Comparison of ENCODE assay signal across 8 cellular contexts in genomic region chr1:59150537-59151386, GRCh38.
DNase-seq lines count a peak whose midpoint lies in the region; ATAC-seq, FAIRE-seq and TF ChIP-seq lines count a peak whose summit lies in the region.

No MANE protein-coding gene starts in this region.

- CTCF ChIA-PET in HepG2 (lab: Yijun Ruan, JAX; ENCODE audit: low intra/inter-chr PET ratio, low total read pairs): no interaction called here

- H3K4me1 ChIP-seq in breast epithelium (peaks cover 0 to 9% of the 10 kb centered on the region in 2 donors), HepG2 (ENCODE audit: insufficient read depth, low read length) (peaks cover 22% of the 10 kb centered on the region), suprapubic skin (peaks cover 22% of the 10 kb centered on the region)

- no peaks in the 10 kb centered on the region for H3K9me3 Mint-ChIP-seq in activated T-cell treated with anti-CD3 and anti-CD28 coated beads, Interleukin-2, amount 50 U/mL, for 4 hours

- no peak for TF ChIP-seq CTCF in breast epithelium (IDR thresholded peaks at IDR 0.05)
- TF ChIP-seq CTCF in HepG2 (CRISPR knock-in tag; IDR thresholded peaks at IDR 0.05): no peak
- no peak for TF ChIP-seq CTCF in suprapubic skin (IDR thresholded peaks at IDR 0.05)
- no peak for TF ChIP-seq CTCF in D721Med (IDR thresholded peaks at IDR 0.05; ENCODE audit: insufficient read depth, missing control alignments)

- TF ChIP-seq EP300 in HepG2 (IDR thresholded peaks at IDR 0.05; ENCODE audit: low read depth in 2 of 2, low read length in 2 of 2) (no peak), HepG2 (CRISPR knock-in tag; IDR thresholded peaks at IDR 0.05; ENCODE audit: borderline replicate concordance) (no peak), suprapubic skin (IDR thresholded peaks at IDR 0.05) (no peak)

- no peaks in the 10 kb centered on the region for H3K36me3 Mint-ChIP-seq in activated T-cell treated with anti-CD3 and anti-CD28 coated beads, Interleukin-2, amount 50 U/mL, for 4 hours (ENCODE audit: insufficient read depth)

- TF ChIP-seq POLR2A in breast epithelium (IDR thresholded peaks at IDR 0.05) (no peak), HepG2 (IDR thresholded peaks at IDR 0.05; ENCODE audit: insufficient read depth in 1 of 2, low read depth in 2 of 2, low read length in 2 of 2) (no peak), suprapubic skin (IDR thresholded peaks at IDR 0.05) (no peak)

- H3K4me1 Mint-ChIP-seq in activated T-cell treated with anti-CD3 and anti-CD28 coated beads, Interleukin-2, amount 50 U/mL, for 4 hours (ENCODE audit: low read depth): peaks cover 13% of the 10 kb centered on the region

- FAIRE-seq in HepG2 (lab: Jason Lieb, UNC) (no peak), D721Med (lab: Jason Lieb, UNC) (no peak)

- H3K27me3 ChIP-seq in breast epithelium (no peaks in the 10 kb centered on the region), HepG2 (ENCODE audit: control insufficient read depth in 1 of 2, insufficient read depth in 2 of 2, low read length in 2 of 2) (peaks cover 1 to 26% of the 10 kb centered on the region in 2 experiments; a peak in 3 of 5 replicates), suprapubic skin (no peaks in the 10 kb centered on the region)

- peak overlapping the region; percentile 52 for H3K4me2 ChIP-seq in HepG2 (ENCODE audit: low read depth, low read length)

- no TSS peak for BruUV-seq in HepG2 (replicated peaks; lab: Mats Ljungman, UMichigan)

- H3K27ac ChIP-seq in breast epithelium (peak overlapping the region; percentile 64 to 89), HepG2 (ENCODE audit: extremely low read length, insufficient read depth, low read length) (no peak overlapping the region), suprapubic skin (peak overlapping the region; percentile 62)

- DNase-seq in activated T-cell treated with anti-CD3 and anti-CD28 coated beads, Interleukin-2, amount 50 U/mL, for 4 hours: no peak
- DNase-seq in activated T-cell treated with anti-CD3 and anti-CD28 coated beads for 4 hours: no peak
- peak; percentile 100 for DNase-seq in NCI-H226
- DNase-seq in breast epithelium (ENCODE audit: low spot score in 2 of 2): peak; percentile 47 to 53
- peak; percentile 44 for DNase-seq in HepG2 (ENCODE audit: low spot score)
- peak; percentile 85 to 87 for DNase-seq in suprapubic skin (ENCODE audit: low spot score in 2 of 2)
- DNase-seq in D721Med (ENCODE audit: insufficient read length, low spot score): no peak

- no peak overlapping the region for H3K9ac ChIP-seq in HepG2 (ENCODE audit: insufficient read depth, low read depth, low read length)

- no peaks in the 10 kb centered on the region for H3K79me2 ChIP-seq in HepG2 (ENCODE audit: insufficient read depth, low read length)

- WGBS in HepG2 (ENCODE audit: low lambda C conversion rate): 3% methylated on average over 3 of the region's 4 CpGs
- WGBS in suprapubic skin: 41% methylated on average over 4 of the region's 4 CpGs

- peak overlapping the region in 2 of 3 donors; percentile 28 to 44 for H3K4me3 ChIP-seq in breast epithelium
- H3K4me3 ChIP-seq in HepG2 (replicated peaks in 1 of 3; ENCODE audit: insufficient read depth in 1 of 3, low read depth in 2 of 3, low read length in 3 of 3): no peak overlapping the region; a peak in 1 of 6 replicates
- H3K4me3 ChIP-seq in suprapubic skin: peak overlapping the region; percentile 13

- H3K27me3 Mint-ChIP-seq in activated T-cell treated with anti-CD3 and anti-CD28 coated beads, Interleukin-2, amount 50 U/mL, for 4 hours (ENCODE audit: low read depth): peaks cover 2% of the 10 kb centered on the region

- no peak overlapping the region for H3K4me3 Mint-ChIP-seq in activated T-cell treated with anti-CD3 and anti-CD28 coated beads, Interleukin-2, amount 50 U/mL, for 4 hours

- H2AFZ ChIP-seq in HepG2 (ENCODE audit: low read length): no peak overlapping the region

- in situ Hi-C loops in HepG2 (cut with HindIII; ENCODE audit: extremely low pct_ligation_motif_present, low pct_unique_long_range_greater_than_20kb): no loop called here

- POLR2A ChIA-PET in HepG2 (lab: Yijun Ruan, JAX): no interaction called here

- no peak for TF ChIP-seq RAD21 in HepG2 (CRISPR knock-in tag; IDR thresholded peaks at IDR 0.05)

- H3K36me3 ChIP-seq in breast epithelium (no peaks in the 10 kb centered on the region), HepG2 (replicated peaks in 1 of 2; ENCODE audit: control insufficient read depth in 1 of 2, insufficient read depth in 2 of 2, low read length in 2 of 2) (no peaks in the 10 kb centered on the region), suprapubic skin (no peaks in the 10 kb centered on the region)

- H4K20me1 ChIP-seq in HepG2 (ENCODE audit: insufficient read depth, low read length): no peaks in the 10 kb centered on the region

- peak; percentile 39 to 66 for ATAC-seq in activated T-cell treated with anti-CD3 and anti-CD28 coated beads, Interleukin-2, amount 50 U/mL, for 4 hours
- ATAC-seq in HG02610 (IDR thresholded peaks at IDR 0.05; ENCODE audit: unreplicated experiment) (peak; percentile 77), HepG2 (peak; percentile 52; the same call in 2 of the 3 replicates)

- intact Hi-C loops in breast epithelium (cut with DNase I; ENCODE audit: low total_unique reads) (no loop called here), HepG2 (cut with micrococcal nuclease; ENCODE audit: unreplicated experiment) (no loop called here)

- H3K9me3 ChIP-seq in breast epithelium: no peaks in the 10 kb centered on the region
- H3K9me3 ChIP-seq in HepG2 (ENCODE audit: low read length): no peaks in the 10 kb centered on the region
- no peaks in the 10 kb centered on the region for H3K9me3 ChIP-seq in suprapubic skin

TF ChIP-seq in HepG2, 621 proteins besides CTCF, POLR2A, EP300 and RAD21:
- TF ChIP-seq POGZ (CRISPR knock-in tag; IDR thresholded peaks at IDR 0.05): no peak
- no peak for TF ChIP-seq MEF2D (CRISPR knock-in tag; IDR thresholded peaks at IDR 0.05)
- 0 out of 2 replicates have a peak, but pooled peaks have one; percentile 22 for TF ChIP-seq ARID5B (CRISPR knock-in tag; IDR thresholded peaks at IDR 0.05)
- no peak for TF ChIP-seq FOXA1 (IDR thresholded peaks at IDR 0.05)
- 0 out of 2 replicates have a peak, but pooled peaks have one; percentile 17 for TF ChIP-seq FOXA1 (CRISPR knock-in tag; IDR thresholded peaks at IDR 0.05)
- no peak for TF ChIP-seq ZNF382 (CRISPR knock-in tag; IDR thresholded peaks at IDR 0.05; ENCODE audit: borderline replicate concordance)
- peak; percentile 84 for TF ChIP-seq FOSL2 (CRISPR knock-in tag; IDR thresholded peaks at IDR 0.05)
- TF ChIP-seq MAFF (IDR thresholded peaks at IDR 0.05; ENCODE audit: low read depth, low read length): peak; percentile 72
- TF ChIP-seq MAFK (conservative IDR thresholded peaks at IDR 0.05 in 1 of 2, IDR thresholded peaks at IDR 0.05 in 1 of 2; ENCODE audit: low read length in 2 of 2): peak; percentile 65 to 71
- TF ChIP-seq ZNF263 (CRISPR knock-in tag; IDR thresholded peaks at IDR 0.05): peak; percentile 82
- peak; percentile 41; the same call in 1 of the 2 replicates for TF ChIP-seq SAP130 (CRISPR knock-in tag; IDR thresholded peaks at IDR 0.05; ENCODE audit: low read depth)
- no peak for TF ChIP-seq PRDM4 (CRISPR knock-in tag; IDR thresholded peaks at IDR 0.05; ENCODE audit: borderline replicate concordance)

Comparison
In these comparisons a context has a peak if more than half of its experiments do, and no peak if none do; other contexts are left out.
1. DNase-seq: peak in NCI-H226 (single experiment), breast epithelium (2 of 2), HepG2 (single experiment) and suprapubic skin (2 of 2); none in activated T-cell treated with anti-CD3 and anti-CD28 coated beads, Interleukin-2, amount 50 U/mL, for 4 hours (single experiment), activated T-cell treated with anti-CD3 and anti-CD28 coated beads for 4 hours (single experiment) and D721Med (single experiment).
2. H3K4me3 ChIP-seq: peak in breast epithelium (2 of 3) and suprapubic skin (single experiment); none in HepG2 (0 of 3).
3. Peak in every context shown above with its lines, with median percentiles within 50 percentile points of each other: ATAC-seq.